ENCODE assay signal across 9 cellular contexts in genomic region chr17:66548158-66548557, GRCh38.
A peak's percentile ranks its signal among the peaks of the same experiment; 100 is the strongest.
DNase-seq lines count a peak whose midpoint lies in the region; ATAC-seq and TF ChIP-seq lines count a peak whose summit lies in the region.
"Had no signal": no experiment of that assay in that cellular context is flagged by ENCODE, and none has a peak within 500 bp of the region (broad histone marks: within the 10 kb centered on the region; RNA-seq: fewer than 3 reads in every experiment).

No MANE protein-coding gene starts in this region.

- H4K20me1 ChIP-seq in PC-9 (ENCODE audit: insufficient read depth): no peaks in the 10 kb centered on the region

- no peak overlapping the region for H3K9ac ChIP-seq in mucosa of rectum (ENCODE audit: low read depth in 1 of 2, low read length in 2 of 2)

- H3K9me2 ChIP-seq in PC-9 (ENCODE audit: insufficient read depth): no peaks in the 10 kb centered on the region

- H3K27me3 ChIP-seq in PC-9 (ENCODE audit: insufficient read depth, low read depth) (no peaks in the 10 kb centered on the region), mucosa of rectum (ENCODE audit: control insufficient read depth in 2 of 2, insufficient read depth in 2 of 2, low read length in 2 of 2) (no peaks in the 10 kb centered on the region)
- no peaks in the 10 kb centered on the region for H3K27me3 ChIP-seq in effector memory CD4-positive, alpha-beta T cell (replicated peaks; ENCODE audit: control insufficient read depth, insufficient read depth, low read length, poor library complexity, severe bottlenecking)

- no TSS peak for BruUV-seq in PC-9 (replicated peaks; lab: Mats Ljungman, UMichigan)

- H3K4me3 Mint-ChIP-seq in stimulated activated naive B cell treated with anti-CD40 and anti-IgM and Interleukin-4, amounts not matched to agents 10 μg/mL and 1 μg/mL and 100 μg/mL, for 72 hours: no peak overlapping the region

- H3K36me3 ChIP-seq in PC-9 (ENCODE audit: low read depth) (0 out of 2 replicates have a peak, but pooled peaks cover 5% of the 10 kb centered on the region), mucosa of rectum (ENCODE audit: control insufficient read depth in 2 of 2, insufficient read depth in 2 of 2, low read length in 2 of 2) (no peaks in the 10 kb centered on the region)
- H3K36me3 ChIP-seq in effector memory CD4-positive, alpha-beta T cell (ENCODE audit: control insufficient read depth, insufficient read depth, low read length): no peaks in the 10 kb centered on the region

- peak overlapping the region; percentile 13; the same call in 1 of the 2 replicates for H3K4me2 ChIP-seq in PC-9

- peaks cover 8% of the 10 kb centered on the region; the same call in 1 of the 2 replicates for H3K9me3 ChIP-seq in PC-9 (ENCODE audit: insufficient read depth, low read depth)
- H3K9me3 ChIP-seq in mucosa of rectum (ENCODE audit: control insufficient read depth in 2 of 2, low read length in 2 of 2): peaks cover 0 to 2% of the 10 kb centered on the region in 2 donors
- no peaks in the 10 kb centered on the region for H3K9me3 ChIP-seq in effector memory CD4-positive, alpha-beta T cell (ENCODE audit: control insufficient read depth, low read length)

- H3K27me3 Mint-ChIP-seq in stimulated activated naive B cell treated with anti-CD40 and anti-IgM and Interleukin-4, amounts not matched to agents 10 μg/mL and 1 μg/mL and 100 μg/mL, for 72 hours: no peaks in the 10 kb centered on the region

- H3K4me3 ChIP-seq in AG10803 (ENCODE audit: low read length) (no peak overlapping the region), PC-9 (no peak overlapping the region), mucosa of rectum (ENCODE audit: low read length in 2 of 2) (no peak overlapping the region)
- no peak overlapping the region for H3K4me3 ChIP-seq in effector memory CD4-positive, alpha-beta T cell (ENCODE audit: insufficient read depth, low read depth, low read length, poor library complexity, severe bottlenecking)

- H3K4me1 Mint-ChIP-seq in stimulated activated naive B cell treated with anti-CD40 and anti-IgM and Interleukin-4, amounts not matched to agents 10 μg/mL and 1 μg/mL and 100 μg/mL, for 72 hours: no peaks in the 10 kb centered on the region

- H3K79me2 ChIP-seq in PC-9 (ENCODE audit: low read depth): peaks cover 20% of the 10 kb centered on the region

- DNase-seq in AG10803 (ENCODE audit: low read depth) (peak; percentile 69), PC-9 (no peak), hypothalamus (lab: John Stamatoyannopoulos, UW) (no peak), substantia nigra (lab: John Stamatoyannopoulos, UW) (no peak)
- DNase-seq in activated gamma-delta T cell treated with anti-CD3 and anti-CD28 coated beads, Interleukin-2, amount 50 U/mL, for 16 hours (ENCODE audit: low read depth): peak; percentile 31
- no peak for DNase-seq in effector memory CD4-positive, alpha-beta T cell
- no peak for DNase-seq in stimulated activated naive B cell treated with anti-CD40 and anti-IgM and Interleukin-4, amounts not matched to agents 10 μg/mL and 1 μg/mL and 100 μg/mL, for 72 hours
- DNase-seq: DMS79 had no signal

- H3K27ac ChIP-seq in PC-9 (0 out of 2 replicates have a peak overlapping the region, but pooled peaks have one; percentile 27), mucosa of rectum (ENCODE audit: low read depth in 2 of 2, low read length in 2 of 2) (peak overlapping the region; percentile 38 to 56), substantia nigra (ENCODE audit: low read depth, low read length, poor library complexity, severe bottlenecking) (no peak overlapping the region)
- no peak overlapping the region for H3K27ac ChIP-seq in effector memory CD4-positive, alpha-beta T cell (ENCODE audit: insufficient read depth, low read length, poor library complexity, severe bottlenecking)

- CTCF ChIA-PET in PC-9 (lab: Charles Lee): interaction anchor here (0.6 kb wide), 1 partner anchor 25 kb away, joined by 4 read pairs; no protein-coding TSS in a partner anchor

- H3K4me1 ChIP-seq in PC-9 (replicated peaks; ENCODE audit: insufficient read depth): peaks cover 59% of the 10 kb centered on the region
- peaks cover 3 to 19% of the 10 kb centered on the region in 2 donors for H3K4me1 ChIP-seq in mucosa of rectum (ENCODE audit: control insufficient read depth in 2 of 2, insufficient read depth in 2 of 2, low read length in 2 of 2)
- H3K4me1 ChIP-seq in effector memory CD4-positive, alpha-beta T cell (ENCODE audit: control insufficient read depth, insufficient read depth, low read length, poor library complexity, severe bottlenecking): peaks cover 22% of the 10 kb centered on the region

- peaks cover 20% of the 10 kb centered on the region; the same call in 1 of the 2 replicates for H3F3A ChIP-seq in PC-9 (ENCODE audit: insufficient read depth, low read depth)

- H3K9me3 Mint-ChIP-seq in stimulated activated naive B cell treated with anti-CD40 and anti-IgM and Interleukin-4, amounts not matched to agents 10 μg/mL and 1 μg/mL and 100 μg/mL, for 72 hours: peaks cover 8 to 12% of the 10 kb centered on the region in 2 donors

- POLR2A ChIA-PET in PC-9 (lab: Charles Lee; ENCODE audit: unreplicated experiment): no interaction called here

- intact Hi-C loops in PC-9 (cut with micrococcal nuclease; ENCODE audit: unreplicated experiment): loop anchor here (5.0 to 10.0 kb wide), 2 partner anchors 114 to 163 kb away; no protein-coding TSS in a partner anchor

- no peak overlapping the region for H3K27ac Mint-ChIP-seq in stimulated activated naive B cell treated with anti-CD40 and anti-IgM and Interleukin-4, amounts not matched to agents 10 μg/mL and 1 μg/mL and 100 μg/mL, for 72 hours

- no peak for ATAC-seq in stimulated activated naive B cell treated with anti-CD40 and anti-IgM and Interleukin-4, amounts not matched to agents 10 μg/mL and 1 μg/mL and 100 μg/mL, for 72 hours (replicated peaks)

- TF ChIP-seq CTCF in AG10803 (conservative IDR thresholded peaks at IDR 0.05; ENCODE audit: low read length) (no peak), PC-9 (conservative IDR thresholded peaks at IDR 0.05) (no peak)

- H2AFZ ChIP-seq in PC-9: no peak overlapping the region

- H3K36me3 Mint-ChIP-seq in stimulated activated naive B cell treated with anti-CD40 and anti-IgM and Interleukin-4, amounts not matched to agents 10 μg/mL and 1 μg/mL and 100 μg/mL, for 72 hours: no peaks in the 10 kb centered on the region

Comparison
In these comparisons a context has a peak if more than half of its experiments do, and no peak if none do; other contexts are left out.
1. DNase-seq: peak in AG10803 (single experiment) and activated gamma-delta T cell treated with anti-CD3 and anti-CD28 coated beads, Interleukin-2, amount 50 U/mL, for 16 hours (single experiment); none in PC-9 (0 of 2), hypothalamus (0 of 51), effector memory CD4-positive, alpha-beta T cell (0 of 3), substantia nigra (0 of 49) and stimulated activated naive B cell treated with anti-CD40 and anti-IgM and Interleukin-4, amounts not matched to agents 10 μg/mL and 1 μg/mL and 100 μg/mL, for 72 hours (single experiment).
2. H3K27ac ChIP-seq: peak in PC-9 (single experiment) and mucosa of rectum (2 of 2); none in effector memory CD4-positive, alpha-beta T cell (single experiment) and substantia nigra (single experiment).